In the genomic region with DNA sequence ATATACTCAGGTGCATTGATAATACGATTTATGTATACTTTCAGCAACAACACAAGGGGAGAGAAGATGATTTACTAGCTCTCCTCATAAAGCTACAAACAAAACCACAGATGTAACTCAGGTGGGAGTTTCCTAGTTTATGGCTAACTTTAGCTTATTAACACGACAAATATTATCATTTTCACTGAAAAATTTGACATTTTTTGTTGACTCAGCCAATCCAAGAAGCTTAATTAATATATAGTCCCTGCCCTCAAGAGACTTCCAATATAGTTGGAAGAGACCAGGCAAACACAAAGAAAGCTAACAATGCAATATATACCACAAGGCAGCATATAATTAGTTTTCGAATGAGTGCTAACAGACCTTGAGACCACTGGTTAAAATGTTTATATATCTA, we compare ENCODE assay signal across 8 cellular contexts. TPM values are rescaled to one million over a fixed set of nuclear protein-coding genes. Genes with fewer than 3 reads are reported as not detected.
A peak's percentile ranks its signal among the peaks of the same experiment; 100 is the strongest.
DNase-seq lines count a peak whose midpoint lies in the region; ATAC-seq and TF ChIP-seq lines count a peak whose summit lies in the region.

No MANE protein-coding gene starts in this region.

- DNase-seq in heart left ventricle (no peak), cardiac septum (ENCODE audit: low spot score) (no peak), ascending aorta (ENCODE audit: low spot score in 2 of 2) (no peak), right lobe of liver (no peak), upper lobe of left lung (no peak), caudate nucleus (lab: John Stamatoyannopoulos, UW) (no peak), globus pallidus (ENCODE audit: low spot score) (no peak)

- WGBS in heart left ventricle, 4 donors = 17 to 25% (median 20%) methylated on average over 3 of the region's 3 CpGs
- WGBS in right lobe of liver (ENCODE audit: insufficient coverage, low coverage, low lambda C conversion rate, missing lambda C conversion rate) = 7% methylated on average over 3 of the region's 3 CpGs
- WGBS in upper lobe of left lung, 2 donors = 8 to 16% methylated on average over 3 of the region's 3 CpGs

- ATAC-seq in heart left ventricle (no peak), right lobe of liver (no peak), upper lobe of left lung (ENCODE audit: low FRiP score in 2 of 2) (no peak), GM18909 (IDR thresholded peaks at IDR 0.05; ENCODE audit: poor library complexity, unreplicated experiment) (no peak)

- TF ChIP-seq CTCF in heart left ventricle (IDR thresholded peaks at IDR 0.05) (no peak), ascending aorta (IDR thresholded peaks at IDR 0.05) (no peak), right lobe of liver (IDR thresholded peaks at IDR 0.05) (no peak), upper lobe of left lung (IDR thresholded peaks at IDR 0.05) (no peak)

- TF ChIP-seq EP300 in upper lobe of left lung (IDR thresholded peaks at IDR 0.05) = no peak

- H3K27ac ChIP-seq in heart left ventricle (peak overlapping the region in 2 of 12 donors; percentile 79 to 98), ascending aorta (peak overlapping the region in 1 of 2 donors; percentile 82), right lobe of liver (no peak overlapping the region), upper lobe of left lung (no peak overlapping the region), caudate nucleus (ENCODE audit: low read depth, low read length) (no peak overlapping the region)

- H3K27me3 ChIP-seq in heart left ventricle (no peaks in the 10 kb centered on the region), ascending aorta (no peaks in the 10 kb centered on the region), right lobe of liver (no peaks in the 10 kb centered on the region), upper lobe of left lung (no peaks in the 10 kb centered on the region)

- peaks cover 0 to 29% (median 17%) of the 10 kb centered on the region in 12 donors for H3K4me1 ChIP-seq in heart left ventricle
- H3K4me1 ChIP-seq in ascending aorta = peaks cover 0 to 11% of the 10 kb centered on the region in 2 donors
- H3K4me1 ChIP-seq in right lobe of liver = peaks cover 0 to 13% (median 8%) of the 10 kb centered on the region in 4 donors
- peaks cover 11 to 31% (median 15%) of the 10 kb centered on the region in 4 donors for H3K4me1 ChIP-seq in upper lobe of left lung

- TF ChIP-seq POLR2A in heart left ventricle (IDR thresholded peaks at IDR 0.05) (no peak), right lobe of liver (IDR thresholded peaks at IDR 0.05) (no peak), upper lobe of left lung (IDR thresholded peaks at IDR 0.05) (no peak)

- peak overlapping the region; percentile 61 to 85 (median 70) for H3K4me3 ChIP-seq in heart left ventricle
- H3K4me3 ChIP-seq in ascending aorta = peak overlapping the region; percentile 64 to 69
- peak overlapping the region; percentile 74 to 92 (median 77) for H3K4me3 ChIP-seq in right lobe of liver
- H3K4me3 ChIP-seq in upper lobe of left lung = peak overlapping the region in 3 of 4 donors; percentile 68 to 93 (median 69)

- intact Hi-C loops in heart left ventricle (cut with DNase I) (loop anchor here in 3 of 10 donors (5.0 to 10.0 kb wide), 6 partner anchors 38 to 327 kb away; partner anchors contain the start of genes NBEAL1 (in 2 of the 3), CYP20A1 (in 1 of the 3) and ICA1L (in 1 of the 3)), cardiac septum (cut with DNase I) (loop anchor here (2.0 to 5.0 kb wide), 2 partner anchors 104 to 533 kb away; partner anchors contain the start of genes BMPR2 and NBEAL1), ascending aorta (cut with DNase I) (loop anchor here (5.0 kb wide), 2 partner anchors 102 to 278 kb away; partner anchors contain the start of genes FAM117B and NBEAL1), right lobe of liver (cut with DNase I) (no loop called here)

- H3K36me3 ChIP-seq in heart left ventricle (peaks cover 0 to 17% (median 12%) of the 10 kb centered on the region in 9 donors), ascending aorta (peaks cover 0 to 4% of the 10 kb centered on the region in 2 donors), right lobe of liver (peaks cover 0 to 6% (median 2%) of the 10 kb centered on the region in 4 donors), upper lobe of left lung (peaks cover 0 to 1% (median 0%) of the 10 kb centered on the region in 4 donors)

- H3K9me3 ChIP-seq in heart left ventricle (no peaks in the 10 kb centered on the region), ascending aorta (no peaks in the 10 kb centered on the region), right lobe of liver (no peaks in the 10 kb centered on the region), upper lobe of left lung (no peaks in the 10 kb centered on the region)

RNA-seq across cellular contexts. Expression of gene WDR12, which starts 0.8 kb away (rescaled TPM):
- total RNA-seq in heart left ventricle (10 to 100 TPM; 12.9 to 56.3 (median 42.3) TPM), cardiac septum (31.0 TPM), ascending aorta (2.1 TPM), right lobe of liver (10 to 100 TPM; 14.2 to 27.0 (median 19.8) TPM), upper lobe of left lung (10 to 100 TPM; 15.8 to 44.0 (median 27.8) TPM)
- 10 to 100 TPM; 17.3 to 23.2 TPM for polyA plus RNA-seq in heart left ventricle

RNA-seq across cellular contexts. Expression of gene CARF, which starts 1.4 kb away (rescaled TPM):
- total RNA-seq in heart left ventricle (10 to 100 TPM in 2 of 9 donors, 1 to 10 TPM in 7; 2.2 to 12.2 (median 7.4) TPM), cardiac septum (9.0 TPM), ascending aorta (26.2 TPM), right lobe of liver (1 to 10 TPM; 3.0 to 6.9 (median 4.3) TPM), upper lobe of left lung (10 to 100 TPM in 2 of 6 donors, 1 to 10 TPM in 4; 6.4 to 24.1 (median 8.7) TPM)
- polyA plus RNA-seq in heart left ventricle = 1 to 10 TPM in 1 of 2 donors, under 1 TPM in 1; 0.79 to 2.3 TPM

RNA-seq across cellular contexts. Expression of gene ICA1L, which starts 39.1 kb away (rescaled TPM):
- total RNA-seq in heart left ventricle = 1 to 10 TPM; 4.1 to 9.2 (median 6.1) TPM
- polyA plus RNA-seq in heart left ventricle = 1 to 10 TPM; 1.5 to 2.1 TPM
- total RNA-seq in cardiac septum = 5.7 TPM
- total RNA-seq in ascending aorta = 0.43 TPM
- total RNA-seq in right lobe of liver = under 1 TPM; 0.07 to 0.53 (median 0.15) TPM
- 10 to 100 TPM in 2 of 6 donors, 1 to 10 TPM in 4; 3.0 to 28.3 (median 5.7) TPM for total RNA-seq in upper lobe of left lung

Comparison
In these comparisons a context has a peak if more than half of its experiments do, and no peak if none do; other contexts are left out.
1. intact Hi-C loops: an anchor here in cardiac septum (2.0 to 5.0 kb wide) and ascending aorta (5.0 kb wide); none called in right lobe of liver.